Comparison of ENCODE assay signal across 14 cellular contexts in genomic region chrX:150831863-150832262, GRCh38.
"Had no signal": no experiment of that assay in that cellular context is flagged by ENCODE, and none has a peak within 500 bp of the region (broad histone marks: within the 10 kb centered on the region; RNA-seq: fewer than 3 reads in every experiment).

No MANE protein-coding gene starts in this region.

- H3K27ac ChIP-seq: coronary artery, gastroesophageal sphincter, neutrophil, right atrium auricular region had no signal

- H3K27ac Mint-ChIP-seq: naive thymus-derived CD4-positive, alpha-beta T cell had no signal

- FAIRE-seq: keratinocyte had no signal

- H3K36me3 ChIP-seq: neutrophil, right atrium auricular region had no signal

- H3K4me3 ChIP-seq: coronary artery, gastroesophageal sphincter, right atrium auricular region, smooth muscle cell had no signal

- DNase-seq: effector CD4-positive, alpha-beta T cell; glutamatergic neuron; left cardiac atrium; mammary epithelial cell; naive thymus-derived CD4-positive, alpha-beta T cell; stimulated activated CD4-positive, alpha-beta T cell treated with anti-CD3 and anti-CD28 coated beads, Interleukin-2, amount 100 ng/mL, for 48 hours; stimulated activated naive CD4-positive, alpha-beta T cell treated with Interleukin-2 at 50 U/mL for 16 hours; trophoblast cell had no signal

- H3K9me3 ChIP-seq: gastroesophageal sphincter, neutrophil had no signal

- H3K4me1 ChIP-seq: gastroesophageal sphincter, right atrium auricular region had no signal

- H3K27me3 Mint-ChIP-seq: naive thymus-derived CD4-positive, alpha-beta T cell had no signal

- ATAC-seq: gastroesophageal sphincter; left cardiac atrium; naive thymus-derived CD4-positive, alpha-beta T cell had no signal

- H3K27me3 ChIP-seq: gastroesophageal sphincter, neutrophil, right atrium auricular region had no signal

- H3K4me3 Mint-ChIP-seq: naive thymus-derived CD4-positive, alpha-beta T cell had no signal
